9 cellular contexts compared by ENCODE assay signal in the genomic region with DNA sequence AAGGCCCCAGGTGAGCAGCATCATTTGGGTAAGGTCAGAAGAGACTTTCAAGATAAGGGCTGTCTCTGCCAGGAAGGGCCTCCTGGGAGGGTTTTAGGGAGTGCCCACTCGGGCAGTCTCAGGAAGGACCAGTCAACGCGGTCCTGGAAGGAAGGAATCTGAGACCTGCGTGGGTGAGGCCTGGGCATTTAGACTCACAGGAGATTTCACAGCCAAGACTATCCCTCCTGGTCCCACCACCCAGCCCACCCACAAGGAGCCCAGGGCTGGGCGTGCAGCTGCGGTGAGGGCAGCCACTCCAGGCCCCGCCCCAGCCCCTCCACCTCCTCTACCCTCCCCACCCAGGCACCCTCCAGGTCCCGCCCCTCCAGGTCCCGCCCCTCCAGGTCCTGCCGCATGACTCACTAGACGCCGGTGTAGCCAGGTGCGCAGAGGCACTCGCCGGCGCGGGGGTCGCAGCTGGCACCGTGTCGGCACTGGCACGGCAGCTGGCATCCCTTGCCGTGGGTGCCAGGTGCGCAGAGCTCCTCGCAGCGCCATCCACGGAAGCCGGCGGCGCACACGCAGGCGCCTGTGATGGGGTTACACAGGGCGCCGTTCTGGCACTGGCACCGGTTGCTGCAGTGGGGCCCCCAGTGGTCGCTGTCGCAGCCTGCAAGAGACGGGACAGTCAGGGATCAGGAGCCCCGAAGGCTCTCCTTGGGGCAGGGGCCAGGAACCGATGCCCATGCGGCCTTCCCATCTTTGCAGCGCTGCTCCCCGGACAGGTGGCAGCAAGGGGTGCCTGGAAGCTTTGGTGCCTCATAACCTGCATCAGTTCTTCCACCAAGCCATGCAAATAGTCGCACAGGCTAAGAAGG.
DNase-seq lines count a peak whose midpoint lies in the region; ATAC-seq, FAIRE-seq and TF ChIP-seq lines count a peak whose summit lies in the region.
"Had no signal": no experiment of that assay in that cellular context is flagged by ENCODE, and none has a peak within 500 bp of the region (broad histone marks: within the 10 kb centered on the region; RNA-seq: fewer than 3 reads in every experiment).

No MANE protein-coding gene starts in this region.

- no peaks in the 10 kb centered on the region for H3K9me3 ChIP-seq in WERI-Rb-1 (ENCODE audit: severe bottlenecking)

- no peaks in the 10 kb centered on the region for H3K36me3 Mint-ChIP-seq in natural killer cell

- H3K4me1 Mint-ChIP-seq in natural killer cell = peaks cover 6 to 17% of the 10 kb centered on the region in 2 donors
- peaks cover 17% of the 10 kb centered on the region for H3K4me1 Mint-ChIP-seq in stimulated activated naive CD8-positive, alpha-beta T cell treated with anti-CD3 and anti-CD28 coated beads, Interleukin-15, amount 100 ng/mL, for 72 hours

- no peak overlapping the region for H3K27ac Mint-ChIP-seq in natural killer cell
- peak overlapping the region in 1 of 2 donors; percentile 71 for H3K27ac Mint-ChIP-seq in stimulated activated naive CD8-positive, alpha-beta T cell treated with anti-CD3 and anti-CD28 coated beads, Interleukin-15, amount 100 ng/mL, for 72 hours

- TF ChIP-seq POLR2A in GM12891 (IDR thresholded peaks at IDR 0.05; ENCODE audit: low read depth, low read length) = no peak

- no peaks in the 10 kb centered on the region for H3K36me3 ChIP-seq in WERI-Rb-1

- intact Hi-C loops in natural killer cell (cut with micrococcal nuclease) = no loop called here

- H3K27me3 ChIP-seq in WERI-Rb-1 (ENCODE audit: insufficient read depth, low read depth, severe bottlenecking) = no peaks in the 10 kb centered on the region

- peak; percentile 69 for TF ChIP-seq CTCF in WERI-Rb-1 (IDR thresholded peaks at IDR 0.05; ENCODE audit: low read depth, low read length)
- peak; percentile 14 for TF ChIP-seq CTCF in natural killer cell (IDR thresholded peaks at IDR 0.05)

- ATAC-seq in natural killer cell (peak; percentile 69 to 86 (median 86)), HG02571 (IDR thresholded peaks at IDR 0.05; ENCODE audit: unreplicated experiment) (no peak), HG03457 (IDR thresholded peaks at IDR 0.05; ENCODE audit: unreplicated experiment) (no peak)
- peak; percentile 95 for ATAC-seq in stimulated activated naive CD8-positive, alpha-beta T cell treated with anti-CD3 and anti-CD28 coated beads, Interleukin-15, amount 100 ng/mL, for 72 hours

- H3K27ac ChIP-seq in WERI-Rb-1 = no peak overlapping the region
- H3K27ac ChIP-seq: SK-N-MC had no signal

- peak overlapping the region; percentile 53 for H3K4me3 Mint-ChIP-seq in natural killer cell
- peak overlapping the region; percentile 44 to 82 for H3K4me3 Mint-ChIP-seq in stimulated activated naive CD8-positive, alpha-beta T cell treated with anti-CD3 and anti-CD28 coated beads, Interleukin-15, amount 100 ng/mL, for 72 hours

- DNase-seq in GM12891 (ENCODE audit: insufficient read length, low spot score) (peak; percentile 74), HPDE6-E6E7 (ENCODE audit: extremely low spot score) (peak; percentile 73), WERI-Rb-1 (peak; percentile 61), cerebellar cortex (ENCODE audit: low spot score) (peak; percentile 58), natural killer cell (no peak)
- DNase-seq in stimulated activated naive CD8-positive, alpha-beta T cell treated with anti-CD3 and anti-CD28 coated beads, Interleukin-15, amount 100 ng/mL, for 72 hours = peak; percentile 54 to 58

- peaks cover 19 to 30% of the 10 kb centered on the region in 2 donors for H3K27me3 Mint-ChIP-seq in natural killer cell (ENCODE audit: low read depth in 2 of 2)
- H3K27me3 Mint-ChIP-seq in stimulated activated naive CD8-positive, alpha-beta T cell treated with anti-CD3 and anti-CD28 coated beads, Interleukin-15, amount 100 ng/mL, for 72 hours = peaks cover 27% of the 10 kb centered on the region

- peak; percentile 43 for FAIRE-seq in GM12891 (lab: Jason Lieb, UNC)

- H3K4me3 ChIP-seq in WERI-Rb-1 (ENCODE audit: low read depth, low read length) = peak overlapping the region; percentile 41
- H3K4me3 ChIP-seq: SK-N-MC had no signal

- H3K9me3 Mint-ChIP-seq in natural killer cell = no peaks in the 10 kb centered on the region
- H3K9me3 Mint-ChIP-seq in stimulated activated naive CD8-positive, alpha-beta T cell treated with anti-CD3 and anti-CD28 coated beads, Interleukin-15, amount 100 ng/mL, for 72 hours = no peaks in the 10 kb centered on the region

TF ChIP-seq in GM12891, 5 proteins besides CTCF, POLR2A, EP300 and RAD21:
- TF ChIP-seq POU2F2 (IDR thresholded peaks at IDR 0.05; ENCODE audit: low read depth, low read length) (no peak), TAF1 (IDR thresholded peaks at IDR 0.05; ENCODE audit: low read depth, low read length) (no peak), PAX5 (IDR thresholded peaks at IDR 0.05; ENCODE audit: insufficient read depth, low read length, severe bottlenecking) (no peak), POLR2AphosphoS5 (IDR thresholded peaks at IDR 0.05; ENCODE audit: low read depth, low read length) (no peak), SPI1 (IDR thresholded peaks at IDR 0.05; ENCODE audit: low read depth, low read length) (no peak)
TF ChIP-seq in GM12891: peak in this region for 0.

Comparison
In these comparisons a context has a peak if more than half of its experiments do, and no peak if none do; other contexts are left out.
1. ATAC-seq: peak in natural killer cell (3 of 3) and stimulated activated naive CD8-positive, alpha-beta T cell treated with anti-CD3 and anti-CD28 coated beads, Interleukin-15, amount 100 ng/mL, for 72 hours (single experiment); none in HG02571 (single experiment) and HG03457 (single experiment).